ENCODE assay signal across 15 cellular contexts in genomic region chr2:143162997-143163396, GRCh38. TPM values are rescaled to one million over a fixed set of nuclear protein-coding genes. Genes with fewer than 3 reads are reported as not detected.
"Had no signal": no experiment of that assay in that cellular context is flagged by ENCODE, and none has a peak within 500 bp of the region (broad histone marks: within the 10 kb centered on the region; RNA-seq: fewer than 3 reads in every experiment).

No MANE protein-coding gene starts in this region.

- H3K36me3 Mint-ChIP-seq: brain had no signal

- DNase-seq: activated T-cell treated with anti-CD3 and anti-CD28 coated beads, Interleukin-2, amount 50 U/mL, for 24 hours; kidney; left ventricle myocardium superior; sigmoid colon; T1000 had no signal

- H3K4me3 ChIP-seq: mucosa of descending colon, sigmoid colon, spleen, thyroid gland, uterus had no signal

- H3K4me3 Mint-ChIP-seq: activated naive CD8-positive, alpha-beta T cell treated with anti-CD3 and anti-CD28 coated beads for 36 hours; activated T-cell treated with anti-CD3 and anti-CD28 coated beads, Interleukin-2, amount 50 U/mL, for 24 hours; brain; memory B cell had no signal

- H3K27me3 ChIP-seq: sigmoid colon, spleen, thyroid gland, uterus had no signal

- ATAC-seq: left ventricle myocardium superior had no signal

- H3K27ac ChIP-seq: parathyroid adenoma, sigmoid colon, thyroid gland, uterus had no signal

- H3K4me1 ChIP-seq: parathyroid adenoma, sigmoid colon, thyroid gland, uterus had no signal

- H3K36me3 ChIP-seq: sigmoid colon, thyroid gland, uterus had no signal

- H3K27me3 Mint-ChIP-seq: activated naive CD8-positive, alpha-beta T cell treated with anti-CD3 and anti-CD28 coated beads for 36 hours; activated T-cell treated with anti-CD3 and anti-CD28 coated beads, Interleukin-2, amount 50 U/mL, for 24 hours; memory B cell; naive thymus-derived CD4-positive, alpha-beta T cell had no signal

- H3K9ac ChIP-seq: parathyroid adenoma had no signal

- H3K79me2 ChIP-seq: parathyroid adenoma had no signal

- H3K9me3 Mint-ChIP-seq: activated naive CD8-positive, alpha-beta T cell treated with anti-CD3 and anti-CD28 coated beads for 36 hours; activated T-cell treated with anti-CD3 and anti-CD28 coated beads, Interleukin-2, amount 50 U/mL, for 24 hours; brain; memory B cell; naive thymus-derived CD4-positive, alpha-beta T cell had no signal

- H2AFZ ChIP-seq: parathyroid adenoma had no signal

- H3K9me3 ChIP-seq: mucosa of descending colon, sigmoid colon, spleen, thyroid gland, uterus had no signal

RNA-seq across cellular contexts. Expression of gene ARHGAP15, which starts 33.8 kb away (rescaled TPM):
- total RNA-seq: endothelial cell of umbilical vein had no signal
- polyA plus RNA-seq: endothelial cell of umbilical vein had no signal
